In genomic region chr18:46098616-46098933, GRCh38 we compare ENCODE assay signal across 1 cellular context.
TF ChIP-seq lines count a peak whose summit lies in the region.

No MANE protein-coding gene starts in this region.

TF ChIP-seq in GM23338, 12 proteins besides CTCF, POLR2A, EP300 and RAD21:
- TF ChIP-seq, protein P1, sequence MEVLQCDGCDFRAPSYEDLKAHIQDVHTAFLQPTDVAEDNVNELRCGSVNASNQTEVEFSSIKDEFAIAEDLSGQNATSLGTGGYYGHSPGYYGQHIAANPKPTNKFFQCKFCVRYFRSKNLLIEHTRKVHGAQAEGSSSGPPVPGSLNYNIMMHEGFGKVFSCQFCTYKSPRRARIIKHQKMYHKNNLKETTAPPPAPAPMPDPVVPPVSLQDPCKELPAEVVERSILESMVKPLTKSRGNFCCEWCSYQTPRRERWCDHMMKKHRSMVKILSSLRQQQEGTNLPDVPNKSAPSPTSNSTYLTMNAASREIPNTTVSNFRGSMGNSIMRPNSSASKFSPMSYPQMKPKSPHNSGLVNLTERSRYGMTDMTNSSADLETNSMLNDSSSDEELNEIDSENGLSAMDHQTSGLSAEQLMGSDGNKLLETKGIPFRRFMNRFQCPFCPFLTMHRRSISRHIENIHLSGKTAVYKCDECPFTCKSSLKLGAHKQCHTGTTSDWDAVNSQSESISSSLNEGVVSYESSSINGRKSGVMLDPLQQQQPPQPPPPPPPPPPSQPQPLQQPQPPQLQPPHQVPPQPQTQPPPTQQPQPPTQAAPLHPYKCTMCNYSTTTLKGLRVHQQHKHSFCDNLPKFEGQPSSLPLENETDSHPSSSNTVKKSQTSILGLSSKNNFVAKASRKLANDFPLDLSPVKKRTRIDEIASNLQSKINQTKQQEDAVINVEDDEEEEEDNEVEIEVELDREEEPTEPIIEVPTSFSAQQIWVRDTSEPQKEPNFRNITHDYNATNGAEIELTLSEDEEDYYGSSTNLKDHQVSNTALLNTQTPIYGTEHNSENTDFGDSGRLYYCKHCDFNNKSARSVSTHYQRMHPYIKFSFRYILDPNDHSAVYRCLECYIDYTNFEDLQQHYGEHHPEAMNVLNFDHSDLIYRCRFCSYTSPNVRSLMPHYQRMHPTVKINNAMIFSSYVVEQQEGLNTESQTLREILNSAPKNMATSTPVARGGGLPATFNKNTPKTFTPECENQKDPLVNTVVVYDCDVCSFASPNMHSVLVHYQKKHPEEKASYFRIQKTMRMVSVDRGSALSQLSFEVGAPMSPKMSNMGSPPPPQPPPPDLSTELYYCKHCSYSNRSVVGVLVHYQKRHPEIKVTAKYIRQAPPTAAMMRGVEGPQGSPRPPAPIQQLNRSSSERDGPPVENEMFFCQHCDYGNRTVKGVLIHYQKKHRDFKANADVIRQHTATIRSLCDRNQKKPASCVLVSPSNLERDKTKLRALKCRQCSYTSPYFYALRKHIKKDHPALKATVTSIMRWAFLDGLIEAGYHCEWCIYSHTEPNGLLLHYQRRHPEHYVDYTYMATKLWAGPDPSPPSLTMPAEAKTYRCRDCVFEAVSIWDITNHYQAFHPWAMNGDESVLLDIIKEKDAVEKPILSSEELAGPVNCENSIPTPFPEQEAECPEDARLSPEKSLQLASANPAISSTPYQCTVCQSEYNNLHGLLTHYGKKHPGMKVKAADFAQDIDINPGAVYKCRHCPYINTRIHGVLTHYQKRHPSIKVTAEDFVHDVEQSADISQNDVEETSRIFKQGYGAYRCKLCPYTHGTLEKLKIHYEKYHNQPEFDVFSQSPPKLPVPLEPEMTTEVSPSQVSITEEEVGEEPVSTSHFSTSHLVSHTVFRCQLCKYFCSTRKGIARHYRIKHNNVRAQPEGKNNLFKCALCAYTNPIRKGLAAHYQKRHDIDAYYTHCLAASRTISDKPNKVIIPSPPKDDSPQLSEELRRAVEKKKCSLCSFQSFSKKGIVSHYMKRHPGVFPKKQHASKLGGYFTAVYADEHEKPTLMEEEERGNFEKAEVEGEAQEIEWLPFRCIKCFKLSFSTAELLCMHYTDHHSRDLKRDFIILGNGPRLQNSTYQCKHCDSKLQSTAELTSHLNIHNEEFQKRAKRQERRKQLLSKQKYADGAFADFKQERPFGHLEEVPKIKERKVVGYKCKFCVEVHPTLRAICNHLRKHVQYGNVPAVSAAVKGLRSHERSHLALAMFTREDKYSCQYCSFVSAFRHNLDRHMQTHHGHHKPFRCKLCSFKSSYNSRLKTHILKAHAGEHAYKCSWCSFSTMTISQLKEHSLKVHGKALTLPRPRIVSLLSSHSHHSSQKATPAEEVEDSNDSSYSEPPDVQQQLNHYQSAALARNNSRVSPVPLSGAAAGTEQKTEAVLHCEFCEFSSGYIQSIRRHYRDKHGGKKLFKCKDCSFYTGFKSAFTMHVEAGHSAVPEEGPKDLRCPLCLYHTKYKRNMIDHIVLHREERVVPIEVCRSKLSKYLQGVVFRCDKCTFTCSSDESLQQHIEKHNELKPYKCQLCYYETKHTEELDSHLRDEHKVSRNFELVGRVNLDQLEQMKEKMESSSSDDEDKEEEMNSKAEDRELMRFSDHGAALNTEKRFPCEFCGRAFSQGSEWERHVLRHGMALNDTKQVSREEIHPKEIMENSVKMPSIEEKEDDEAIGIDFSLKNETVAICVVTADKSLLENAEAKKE (CRISPR knock-in tag; IDR thresholded peaks at IDR 0.05) = no peak
- no peak for TF ChIP-seq ETS1 (IDR thresholded peaks at IDR 0.05)
- TF ChIP-seq NANOG (IDR thresholded peaks at IDR 0.05; ENCODE audit: borderline replicate concordance) = no peak
TF ChIP-seq in GM23338: peak in this region for 0.
